ENCODE assay signal across 8 cellular contexts in genomic region chr3:5122030-5122740, GRCh38. TPM values are rescaled to one million over a fixed set of nuclear protein-coding genes. Genes with fewer than 3 reads are reported as not detected.
DNase-seq lines count a peak whose midpoint lies in the region; ATAC-seq and TF ChIP-seq lines count a peak whose summit lies in the region.

TSS of gene ARL8B (plus strand) at chr3:5122292. CDS start at chr3:5122466, 174 bp downstream.

- under 1% methylated on average over 74 of the region's 74 CpGs for WGBS in right cardiac atrium

- peak; percentile 95 to 96 (median 95) for TF ChIP-seq CTCF in uterus (IDR thresholded peaks at IDR 0.05)

- TF ChIP-seq POLR2A in GM15510 (IDR thresholded peaks at IDR 0.05; ENCODE audit: borderline replicate concordance, extremely low read depth, insufficient read length) = peak; percentile 91
- TF ChIP-seq POLR2A in uterus (IDR thresholded peaks at IDR 0.05) = peak; percentile 35 to 74

- intact Hi-C loops in T-helper 2 cell treated with Interferon-gamma antibody and Interleukin-4, amounts not matched to agents 100 ng/mL and 5 ng/mL, for 36 hours (cut with micrococcal nuclease) = loop anchor here (1.0 to 10.0 kb wide), 12 partner anchors 15 to 1945 kb away; partner anchors contain the start of genes CRBN, EDEM1, ITPR1 and SETMAR
- intact Hi-C loops in right cardiac atrium (cut with DNase I) = loop anchor here in 2 of 4 donors (5.0 to 10.0 kb wide), 2 partner anchors 63 to 65 kb away; partner anchors contain the start of gene EDEM1 (in 2 of the 2)
- intact Hi-C loops in uterus (cut with DNase I; ENCODE audit: low total_unique reads) = no loop called here

- no peaks in the 10 kb centered on the region for H3K36me3 ChIP-seq in uterus

- H3K27me3 ChIP-seq in right cardiac atrium (ENCODE audit: control insufficient read depth, insufficient read depth) (no peaks in the 10 kb centered on the region), uterus (no peaks in the 10 kb centered on the region)

- H3K27ac ChIP-seq in right cardiac atrium (ENCODE audit: low read length) = peak within 1 kb of the TSS; percentile 95
- peak within 1 kb of the TSS; percentile 89 to 92 for H3K27ac ChIP-seq in uterus

- DNase-seq in NCI-H128 (lab: John Stamatoyannopoulos, UW; ENCODE audit: unreplicated experiment) (peak; percentile 29), anterior cingulate cortex (lab: John Stamatoyannopoulos, UW) (peak in 57 of 58 donors; percentile 21 to 92 (median 82)), right cardiac atrium (peak; percentile 93 to 97 (median 96)), putamen (ENCODE audit: low spot score) (peak; percentile 86), uterus (peak; percentile 82 to 88)

- no peaks in the 10 kb centered on the region for H3K9me3 ChIP-seq in right cardiac atrium (ENCODE audit: control insufficient read depth, low read length)
- no peaks in the 10 kb centered on the region for H3K9me3 ChIP-seq in uterus

- H3K4me1 ChIP-seq in right cardiac atrium (ENCODE audit: control insufficient read depth, insufficient read depth, low read length) (no peaks in the 10 kb centered on the region), uterus (peaks cover 5 to 12% of the 10 kb centered on the region in 2 donors)

- peak within 1 kb of the TSS; percentile 94 for H3K4me3 ChIP-seq in right cardiac atrium (ENCODE audit: low read length)
- peak within 1 kb of the TSS; percentile 94 to 100 for H3K4me3 ChIP-seq in uterus

- ATAC-seq in HG02759 (IDR thresholded peaks at IDR 0.05; ENCODE audit: unreplicated experiment) (peak; percentile 98), right cardiac atrium (peak; percentile 99)

RNA-seq across cellular contexts. Expression of gene ARL8B, which starts in this region (rescaled TPM):
- total RNA-seq in T-helper 2 cell treated with Interferon-gamma antibody and Interleukin-4, amounts not matched to agents 100 ng/mL and 5 ng/mL, for 36 hours = 41.9 and 43.7 TPM in 2 replicates
- total RNA-seq in right cardiac atrium (10 to 100 TPM; 56.7 to 67.8 (median 60.9) TPM), uterus (10 to 100 TPM; 22.8 to 80.2 (median 51.2) TPM)
- 49.1 TPM for polyA plus RNA-seq in right cardiac atrium

Comparison
In these comparisons a context has a peak if more than half of its experiments do, and no peak if none do; other contexts are left out.
1. Peak in every context shown above with its lines: DNase-seq, ATAC-seq, H3K4me3 ChIP-seq and H3K27ac ChIP-seq.
2. DNase-seq: peak in every context shown above with its lines; median percentile 96 in right cardiac atrium; 86 in putamen; 85 in uterus; 82 in anterior cingulate cortex; 29 in NCI-H128.